24 cellular contexts compared by ENCODE assay signal in genomic region chr3:128882709-128883108, GRCh38. TPM values are rescaled to one million over a fixed set of nuclear protein-coding genes. Genes with fewer than 3 reads are reported as not detected.
DNase-seq lines count a peak whose midpoint lies in the region; ATAC-seq and TF ChIP-seq lines count a peak whose summit lies in the region.
"Had no signal": no experiment of that assay in that cellular context is flagged by ENCODE, and none has a peak within 500 bp of the region (broad histone marks: within the 10 kb centered on the region; RNA-seq: fewer than 3 reads in every experiment).

No MANE protein-coding gene starts in this region.

- ATAC-seq in WTC11 (no peak), GM21390 (IDR thresholded peaks at IDR 0.05; ENCODE audit: unreplicated experiment) (no peak)
- ATAC-seq: activated CD4-positive, alpha-beta T cell treated with anti-CD3 and anti-CD28 coated beads for 36 hours; activated CD8-positive, alpha-beta memory T cell treated with anti-CD3 and anti-CD28 coated beads, Interleukin-2, amount 10 ng/mL, durations not matched to agents 7 days and 5 days; body of pancreas; naive thymus-derived CD8-positive, alpha-beta T cell; right lobe of liver; T-helper 17 cell had no signal

- H3K27me3 ChIP-seq in BLaER1 (no peaks in the 10 kb centered on the region), BE2C (no peaks in the 10 kb centered on the region)
- H3K27me3 ChIP-seq: body of pancreas, dorsolateral prefrontal cortex, right lobe of liver had no signal

- peak overlapping the region in 5 of 7 donors; percentile 4 to 79 (median 28) for H3K27ac Mint-ChIP-seq in CD14-positive monocyte
- peak overlapping the region; percentile 28 for H3K27ac Mint-ChIP-seq in activated CD4-positive, alpha-beta memory T cell treated with anti-CD3 and anti-CD28 coated beads, Interleukin-2, amount 10 ng/mL, durations not matched to agents 7 days and 5 days
- H3K27ac Mint-ChIP-seq in nephron, result no peak overlapping the region
- H3K27ac Mint-ChIP-seq in WTC11, result no peak overlapping the region
- H3K27ac Mint-ChIP-seq: activated CD4-positive, alpha-beta T cell treated with anti-CD3 and anti-CD28 coated beads for 36 hours; activated CD8-positive, alpha-beta memory T cell treated with anti-CD3 and anti-CD28 coated beads, Interleukin-2, amount 10 ng/mL, durations not matched to agents 7 days and 5 days; mesothelial cell of epicardium had no signal

- peaks cover 30% of the 10 kb centered on the region for H4K20me1 ChIP-seq in BLaER1

- no peak overlapping the region for H3K27ac ChIP-seq in BLaER1
- H3K27ac ChIP-seq: body of pancreas, dorsolateral prefrontal cortex, KMS-11, left ventricle myocardium inferior, right lobe of liver had no signal

- POLR2A ChIA-PET in activated CD4-positive, alpha-beta memory T cell treated with anti-CD3 and anti-CD28 coated beads, Interleukin-2, amount 10 ng/mL, durations not matched to agents 7 days and 5 days (lab: Charles Lee), result no interaction called here
- POLR2A ChIA-PET in WTC11 (lab: Charles Lee), result interaction anchor here (0.6 kb wide), 1 partner anchor 36 kb away, joined by 4 read pairs; no protein-coding TSS in a partner anchor

- H3K9me3 Mint-ChIP-seq in CD14-positive monocyte (no peaks in the 10 kb centered on the region), nephron (no peaks in the 10 kb centered on the region), WTC11 (no peaks in the 10 kb centered on the region)
- no peaks in the 10 kb centered on the region for H3K9me3 Mint-ChIP-seq in activated CD4-positive, alpha-beta memory T cell treated with anti-CD3 and anti-CD28 coated beads, Interleukin-2, amount 10 ng/mL, durations not matched to agents 7 days and 5 days
- H3K9me3 Mint-ChIP-seq: mesothelial cell of epicardium; naive thymus-derived CD8-positive, alpha-beta T cell had no signal

- H3K4me3 ChIP-seq in BLaER1, result no peak overlapping the region
- H3K4me3 ChIP-seq in BE2C (ENCODE audit: low read depth, low read length), result no peak overlapping the region
- H3K4me3 ChIP-seq: body of pancreas, left ventricle myocardium inferior, right lobe of liver had no signal

- H3K27me3 Mint-ChIP-seq in CD14-positive monocyte (ENCODE audit: low read depth in 3 of 3) (no peaks in the 10 kb centered on the region), nephron (ENCODE audit: low read depth) (no peaks in the 10 kb centered on the region), WTC11 (ENCODE audit: low read depth) (no peaks in the 10 kb centered on the region)
- H3K27me3 Mint-ChIP-seq in activated CD4-positive, alpha-beta memory T cell treated with anti-CD3 and anti-CD28 coated beads, Interleukin-2, amount 10 ng/mL, durations not matched to agents 7 days and 5 days, result no peaks in the 10 kb centered on the region
- H3K27me3 Mint-ChIP-seq: activated CD4-positive, alpha-beta T cell treated with anti-CD3 and anti-CD28 coated beads for 36 hours; activated CD8-positive, alpha-beta memory T cell treated with anti-CD3 and anti-CD28 coated beads, Interleukin-2, amount 10 ng/mL, durations not matched to agents 7 days and 5 days; T-helper 17 cell had no signal

- H3K4me2 ChIP-seq in BLaER1, result no peak overlapping the region
- H3K4me2 ChIP-seq: SK-N-SH had no signal

- peaks cover 41% of the 10 kb centered on the region for H3K4me1 ChIP-seq in BLaER1
- H3K4me1 ChIP-seq in BE2C, result no peaks in the 10 kb centered on the region; the same call in 1 of the 2 replicates

- intact Hi-C loops in CD14-positive monocyte (cut with micrococcal nuclease), result loop anchor here in 1 of 2 donors (10.0 kb wide), 1 partner anchor 382 kb away; no protein-coding TSS in a partner anchor

- no peak for DNase-seq in CD14-positive monocyte (ENCODE audit: low spot score)
- DNase-seq in activated CD4-positive, alpha-beta memory T cell treated with anti-CD3 and anti-CD28 coated beads, Interleukin-2, amount 10 ng/mL, durations not matched to agents 7 days and 5 days, result no peak
- no peak for DNase-seq in GDM1 (lab: John Stamatoyannopoulos, UW)
- DNase-seq in BE2C, result no peak
- DNase-seq in WTC11 (ENCODE audit: low spot score), result no peak
- DNase-seq: activated CD4-positive, alpha-beta T cell treated with anti-CD3 and anti-CD28 coated beads for 36 hours; activated CD8-positive, alpha-beta memory T cell treated with anti-CD3 and anti-CD28 coated beads, Interleukin-2, amount 10 ng/mL, durations not matched to agents 7 days and 5 days; body of pancreas; cerebellar nuclear complex; dorsolateral prefrontal cortex; GOT3; left ventricle myocardium inferior; naive thymus-derived CD8-positive, alpha-beta T cell; NCI-H1436; NCI-H2081 treated with DMSO at 0.1 percent for 48 hours; right lobe of liver; SK-N-SH; stimulated activated naive CD4-positive, alpha-beta T cell; T-helper 17 cell had no signal

- H3K4me1 Mint-ChIP-seq in CD14-positive monocyte (peaks cover 41% of the 10 kb centered on the region), nephron (peaks cover 46% of the 10 kb centered on the region), WTC11 (peaks cover 26% of the 10 kb centered on the region)
- peaks cover 53% of the 10 kb centered on the region for H3K4me1 Mint-ChIP-seq in activated CD4-positive, alpha-beta memory T cell treated with anti-CD3 and anti-CD28 coated beads, Interleukin-2, amount 10 ng/mL, durations not matched to agents 7 days and 5 days

- peaks cover 60% of the 10 kb centered on the region for H3K36me3 ChIP-seq in BLaER1
- H3K36me3 ChIP-seq in BE2C, result peaks cover 36% of the 10 kb centered on the region

- TF ChIP-seq CTCF in CD14-positive monocyte (IDR thresholded peaks at IDR 0.05) (no peak), nephron (IDR thresholded peaks at IDR 0.05; ENCODE audit: unreplicated experiment in 3 of 3) (no peak), BE2C (IDR thresholded peaks at IDR 0.05; ENCODE audit: low read depth, low read length) (no peak), WTC11 (IDR thresholded peaks at IDR 0.05) (no peak)

- H3K9me3 ChIP-seq in BLaER1, result no peaks in the 10 kb centered on the region
- no peaks in the 10 kb centered on the region for H3K9me3 ChIP-seq in BE2C
- H3K9me3 ChIP-seq: body of pancreas, left ventricle myocardium inferior, right lobe of liver, SK-N-SH had no signal

- 0 out of 2 replicates have a peak overlapping the region, but pooled peaks have one; percentile 12 for H3K9ac ChIP-seq in BLaER1
- H3K9ac ChIP-seq: KMS-11, SK-N-SH had no signal

- CTCF ChIA-PET in activated CD4-positive, alpha-beta memory T cell treated with anti-CD3 and anti-CD28 coated beads, Interleukin-2, amount 10 ng/mL, durations not matched to agents 7 days and 5 days (lab: Charles Lee), result interaction anchor here (0.5 to 1.1 kb wide), 3 partner anchors 87 to 1039 kb away, joined by 3 read pairs; no protein-coding TSS in a partner anchor
- CTCF ChIA-PET in WTC11 (lab: Charles Lee), result no interaction called here

- H3K4me3 Mint-ChIP-seq in CD14-positive monocyte (no peak overlapping the region), nephron (peak overlapping the region; percentile 35 to 76 (median 72)), WTC11 (no peak overlapping the region)
- H3K4me3 Mint-ChIP-seq in activated CD4-positive, alpha-beta memory T cell treated with anti-CD3 and anti-CD28 coated beads, Interleukin-2, amount 10 ng/mL, durations not matched to agents 7 days and 5 days, result no peak overlapping the region
- H3K4me3 Mint-ChIP-seq: activated CD4-positive, alpha-beta T cell treated with anti-CD3 and anti-CD28 coated beads for 36 hours; activated CD8-positive, alpha-beta memory T cell treated with anti-CD3 and anti-CD28 coated beads, Interleukin-2, amount 10 ng/mL, durations not matched to agents 7 days and 5 days had no signal

- peaks cover 25 to 40% of the 10 kb centered on the region in 2 donors for H3K36me3 Mint-ChIP-seq in CD14-positive monocyte
- peaks cover 44% of the 10 kb centered on the region for H3K36me3 Mint-ChIP-seq in activated CD4-positive, alpha-beta memory T cell treated with anti-CD3 and anti-CD28 coated beads, Interleukin-2, amount 10 ng/mL, durations not matched to agents 7 days and 5 days (ENCODE audit: low read depth)
- peaks cover 28% of the 10 kb centered on the region for H3K36me3 Mint-ChIP-seq in nephron (ENCODE audit: low read depth)
- peaks cover 13% of the 10 kb centered on the region for H3K36me3 Mint-ChIP-seq in WTC11

TF ChIP-seq in WTC11, 78 proteins besides CTCF, POLR2A, EP300 and RAD21 (continues in another document):
- TF ChIP-seq ZBTB43 (CRISPR knock-in tag; IDR thresholded peaks at IDR 0.05), result no peak

RNA-seq across cellular contexts. Expression of gene ACAD9, which starts 3.3 kb away (rescaled TPM):
- 10 to 100 TPM; 21.9 to 25.6 TPM for polyA plus RNA-seq in CD14-positive monocyte
- 10 to 100 TPM; 42.7 to 48.4 TPM for total RNA-seq in activated CD4-positive, alpha-beta memory T cell treated with anti-CD3 and anti-CD28 coated beads, Interleukin-2, amount 10 ng/mL, durations not matched to agents 7 days and 5 days
- polyA plus RNA-seq in BE2C (2012; ENCODE audit: insufficient read depth, insufficient read length, low read depth), result 50.4 TPM
- 31.2 to 35.2 TPM (median 31.8 TPM) in 3 replicates for total RNA-seq in WTC11 (2021)

Comparison
In these comparisons a context has a peak if more than half of its experiments do, and no peak if none do; other contexts are left out.
1. H3K27ac Mint-ChIP-seq: peak in CD14-positive monocyte (5 of 7) and activated CD4-positive, alpha-beta memory T cell treated with anti-CD3 and anti-CD28 coated beads, Interleukin-2, amount 10 ng/mL, durations not matched to agents 7 days and 5 days (single experiment); none in nephron (0 of 3) and WTC11 (single experiment).
2. H3K4me3 Mint-ChIP-seq: peak in nephron (3 of 3); none in CD14-positive monocyte (0 of 2), activated CD4-positive, alpha-beta memory T cell treated with anti-CD3 and anti-CD28 coated beads, Interleukin-2, amount 10 ng/mL, durations not matched to agents 7 days and 5 days (single experiment) and WTC11 (single experiment).